8 cellular contexts compared by ENCODE assay signal in genomic region chr4:148445071-148445902, GRCh38. TPM values are rescaled to one million over a fixed set of nuclear protein-coding genes. Genes with fewer than 3 reads are reported as not detected.
DNase-seq lines count a peak whose midpoint lies in the region; ATAC-seq and TF ChIP-seq lines count a peak whose summit lies in the region.

No MANE protein-coding gene starts in this region.

- H3K9me3 ChIP-seq in CD4-positive, CD25-positive, alpha-beta regulatory T cell (ENCODE audit: control insufficient read depth in 2 of 2, low read length in 2 of 2), result no peaks in the 10 kb centered on the region
- H3K9me3 ChIP-seq in HEK293 (ENCODE audit: control insufficient read depth, insufficient read depth, low read depth, low read length), result no peaks in the 10 kb centered on the region

- CTCF ChIA-PET in HEK293 (lab: Yijun Ruan, JAX), result no interaction called here
- CTCF ChIA-PET in WTC11 (lab: Charles Lee), result no interaction called here

- peak overlapping the region; percentile 65 to 92 (median 89) for H3K27ac Mint-ChIP-seq in CD4-positive, CD25-positive, alpha-beta regulatory T cell
- H3K27ac Mint-ChIP-seq in WTC11, result no peak overlapping the region

- no peaks in the 10 kb centered on the region for H3K36me3 Mint-ChIP-seq in CD4-positive, CD25-positive, alpha-beta regulatory T cell
- H3K36me3 Mint-ChIP-seq in WTC11, result no peaks in the 10 kb centered on the region

- peak; percentile 44 to 77 (median 74) for DNase-seq in CD4-positive, CD25-positive, alpha-beta regulatory T cell
- DNase-seq in WTC11 (ENCODE audit: low spot score) (peak; percentile 70), caudate nucleus (lab: John Stamatoyannopoulos, UW) (peak in 53 of 61 donors; percentile 6 to 92 (median 47)), left lobe of liver (ENCODE audit: low spot score) (peak; percentile 79)
- DNase-seq in stimulated activated CD4-positive, alpha-beta T cell treated with anti-CD3 and anti-CD28 coated beads, Interleukin-1b, Interleukin-23, amount 100 ng/mL, for 24 hours (ENCODE audit: low read depth in 4 of 4, low spot score in 1 of 4), result peak; percentile 29 to 60 (median 36)

- TF ChIP-seq CTCF in HEK293 (tag by site-specific recombination; IDR thresholded peaks at IDR 0.05), result no peak
- no peak for TF ChIP-seq CTCF in WTC11 (IDR thresholded peaks at IDR 0.05)

- peaks cover 63% of the 10 kb centered on the region for H3K4me1 ChIP-seq in CD4-positive, CD25-positive, alpha-beta regulatory T cell (ENCODE audit: control insufficient read depth, insufficient read depth, low read length, poor library complexity, severe bottlenecking)
- peaks cover 9% of the 10 kb centered on the region for H3K4me1 ChIP-seq in HEK293 (ENCODE audit: control insufficient read depth, insufficient read depth, low read length)

- peak; percentile 14 to 18 for ATAC-seq in CD4-positive, CD25-positive, alpha-beta regulatory T cell (ENCODE audit: low read depth in 2 of 2)
- ATAC-seq in WTC11 (peak; percentile 2), left lobe of liver (peak; percentile 57), HG03442 (IDR thresholded peaks at IDR 0.05; ENCODE audit: unreplicated experiment) (no peak), HG02870 (IDR thresholded peaks at IDR 0.05; ENCODE audit: unreplicated experiment) (no peak)

- peak overlapping the region; percentile 72 for H3K4me3 ChIP-seq in CD4-positive, CD25-positive, alpha-beta regulatory T cell (ENCODE audit: low read depth, low read length)
- H3K4me3 ChIP-seq in HEK293 (ENCODE audit: low read depth, low read length), result peak overlapping the region; percentile 61

- no peaks in the 10 kb centered on the region for H3K36me3 ChIP-seq in CD4-positive, CD25-positive, alpha-beta regulatory T cell (ENCODE audit: control insufficient read depth, insufficient read depth, low read length)
- no peaks in the 10 kb centered on the region for H3K36me3 ChIP-seq in HEK293 (ENCODE audit: control insufficient read depth in 2 of 2, insufficient read depth in 1 of 2, low read length in 2 of 2)

- H3K9me3 Mint-ChIP-seq in CD4-positive, CD25-positive, alpha-beta regulatory T cell, result peaks cover 0 to 5% (median 0%) of the 10 kb centered on the region in 7 donors
- no peaks in the 10 kb centered on the region for H3K9me3 Mint-ChIP-seq in WTC11

- peaks cover 79% of the 10 kb centered on the region for H3K27me3 Mint-ChIP-seq in CD4-positive, CD25-positive, alpha-beta regulatory T cell
- peaks cover 56% of the 10 kb centered on the region for H3K27me3 Mint-ChIP-seq in WTC11 (ENCODE audit: low read depth)

- peak overlapping the region; percentile 74 for H3K27ac ChIP-seq in CD4-positive, CD25-positive, alpha-beta regulatory T cell (ENCODE audit: insufficient read depth, low read length, poor library complexity, severe bottlenecking)
- H3K27ac ChIP-seq in HEK293 (ENCODE audit: extremely low read depth, low read depth, low read length) (peak overlapping the region; percentile 85; the same call in 1 of the 2 replicates), caudate nucleus (ENCODE audit: low read depth, low read length) (peak overlapping the region; percentile 62)

- POLR2A ChIA-PET in HEK293 (lab: Yijun Ruan, JAX) (no interaction called here), WTC11 (lab: Charles Lee) (no interaction called here)

- H3K27me3 ChIP-seq in CD4-positive, CD25-positive, alpha-beta regulatory T cell (ENCODE audit: control insufficient read depth, insufficient read depth, low read length), result peaks cover 10% of the 10 kb centered on the region

- H3K4me1 Mint-ChIP-seq in CD4-positive, CD25-positive, alpha-beta regulatory T cell, result peaks cover 9 to 47% (median 28%) of the 10 kb centered on the region in 4 donors
- peaks cover 14% of the 10 kb centered on the region for H3K4me1 Mint-ChIP-seq in WTC11

- peak overlapping the region; percentile 82 to 98 (median 90) for H3K4me3 Mint-ChIP-seq in CD4-positive, CD25-positive, alpha-beta regulatory T cell
- peak overlapping the region; percentile 81 for H3K4me3 Mint-ChIP-seq in WTC11

TF ChIP-seq in HEK293, 187 proteins besides CTCF, POLR2A, EP300 and RAD21 (continues in another document):
- TF ChIP-seq SP3 (tag by site-specific recombination; IDR thresholded peaks at IDR 0.05) (peak; percentile 67), ZNF157 (tag by site-specific recombination; IDR thresholded peaks at IDR 0.05) (no peak), ZNF341 (tag by site-specific recombination; IDR thresholded peaks at IDR 0.05; ENCODE audit: low read depth) (peak; percentile 66), ZBTB8A (tag by site-specific recombination; IDR thresholded peaks at IDR 0.05) (peak; percentile 89), ZNF274 (IDR thresholded peaks at IDR 0.05; ENCODE audit: low read length) (no peak), ZNF274 (tag by site-specific recombination; IDR thresholded peaks at IDR 0.05; ENCODE audit: borderline replicate concordance) (no peak), GLIS2 (tag by site-specific recombination; IDR thresholded peaks at IDR 0.05) (peak; percentile 81), GLIS1 (tag by site-specific recombination; IDR thresholded peaks at IDR 0.05) (peak; percentile 70; the same call in 1 of the 2 replicates), KLF10 (tag by site-specific recombination; IDR thresholded peaks at IDR 0.05) (peak; percentile 79; the same call in 1 of the 2 replicates), ZNF398 (tag by site-specific recombination; IDR thresholded peaks at IDR 0.05) (peak; percentile 5), ZSCAN30 (tag by site-specific recombination; IDR thresholded peaks at IDR 0.05) (no peak), SP7 (tag by site-specific recombination; IDR thresholded peaks at IDR 0.05) (peak; percentile 9; the same call in 1 of the 2 replicates), ZEB2 (tag by site-specific recombination; IDR thresholded peaks at IDR 0.05) (0 out of 2 replicates have a peak, but pooled peaks have one; percentile 26), ZNF292 (tag by site-specific recombination; IDR thresholded peaks at IDR 0.05; ENCODE audit: borderline replicate concordance, low read depth) (no peak), GFI1B (tag by site-specific recombination; IDR thresholded peaks at IDR 0.05) (no peak)

TF ChIP-seq in WTC11, 78 proteins besides CTCF, POLR2A, EP300 and RAD21:
- no peak for TF ChIP-seq RORB (CRISPR knock-in tag; IDR thresholded peaks at IDR 0.05)
- TF ChIP-seq MXD4 (CRISPR knock-in tag; IDR thresholded peaks at IDR 0.05; ENCODE audit: borderline replicate concordance), result 0 out of 2 replicates have a peak, but pooled peaks have one; percentile 2
- 0 out of 2 replicates have a peak, but pooled peaks have one; percentile 27 for TF ChIP-seq FOXP1 (CRISPR knock-in tag; IDR thresholded peaks at IDR 0.05; ENCODE audit: borderline replicate concordance)
- TF ChIP-seq MAX (CRISPR knock-in tag; IDR thresholded peaks at IDR 0.05), result no peak
- 0 out of 2 replicates have a peak, but pooled peaks have one; percentile 19 for TF ChIP-seq SP1 (CRISPR knock-in tag; conservative IDR thresholded peaks at IDR 0.05)

RNA-seq across cellular contexts. Expression of gene NR3C2, which starts 3.1 kb away (rescaled TPM):
- total RNA-seq in CD4-positive, CD25-positive, alpha-beta regulatory T cell, result 16.1 TPM
- 1 to 10 TPM; 1.2 to 5.3 (median 3.0) TPM for polyA plus RNA-seq in CD4-positive, CD25-positive, alpha-beta regulatory T cell
- total RNA-seq in WTC11 (2021), result 2.6 to 3.6 TPM (median 2.8 TPM) in 3 replicates
- 12.0 TPM for total RNA-seq in left lobe of liver

Comparison
In these comparisons a context has a peak if more than half of its experiments do, and no peak if none do; other contexts are left out.
1. ATAC-seq: peak in CD4-positive, CD25-positive, alpha-beta regulatory T cell (2 of 2), WTC11 (single experiment) and left lobe of liver (single experiment); none in HG03442 (single experiment) and HG02870 (single experiment).
2. Peak in every context shown above with its lines, with median percentiles within 50 percentile points of each other: DNase-seq and H3K27ac ChIP-seq.